ENCODE assay signal across 8 cellular contexts in the genomic region with DNA sequence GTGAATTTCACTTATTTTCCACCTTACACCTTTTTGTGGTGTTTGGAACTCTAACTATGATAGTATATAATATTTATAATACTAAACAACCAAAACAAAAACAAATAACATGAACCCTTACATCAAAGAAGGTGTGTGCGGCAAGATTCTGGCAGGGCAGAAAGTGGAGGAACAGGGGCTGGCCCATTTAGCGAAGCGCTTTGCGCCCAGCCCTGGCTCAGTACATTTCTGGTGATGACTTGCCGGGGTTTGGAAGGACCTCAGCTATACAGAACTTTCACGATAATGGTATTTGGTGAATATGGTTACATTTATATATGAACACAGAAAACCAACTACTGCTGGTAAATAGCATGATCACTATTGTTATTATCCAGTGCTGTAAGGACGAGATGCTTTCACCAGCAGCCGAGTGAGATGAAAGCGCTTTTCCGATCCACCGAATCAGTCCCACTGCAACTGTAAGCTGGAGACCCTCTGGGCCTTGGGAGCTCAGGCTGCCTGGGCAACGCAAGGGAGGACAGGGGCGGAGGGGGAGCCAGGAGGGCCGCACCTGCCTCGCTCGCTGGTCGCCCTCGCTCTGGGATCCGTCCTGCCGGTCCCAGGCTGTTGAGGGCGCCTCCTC.
DNase-seq lines count a peak whose midpoint lies in the region; ATAC-seq, FAIRE-seq and TF ChIP-seq lines count a peak whose summit lies in the region.

No MANE protein-coding gene starts in this region.

- peak overlapping the region; percentile 68 for H3K4me3 Mint-ChIP-seq in T-helper 2 cell treated with Interferon-gamma antibody and Interleukin-4, amounts not matched to agents 5 μg/mL and 100 μg/mL, for 36 hours
- H3K4me3 Mint-ChIP-seq in T-helper 17 cell, result peak overlapping the region; percentile 91

- ATAC-seq in T-helper 17 cell (peak; percentile 6), GM18861 (IDR thresholded peaks at IDR 0.05; ENCODE audit: unreplicated experiment) (no peak)

- H3K36me3 Mint-ChIP-seq in T-helper 2 cell treated with Interferon-gamma antibody and Interleukin-4, amounts not matched to agents 5 μg/mL and 100 μg/mL, for 36 hours (ENCODE audit: low read depth), result peaks cover 34% of the 10 kb centered on the region
- H3K36me3 Mint-ChIP-seq in T-helper 17 cell (ENCODE audit: low read depth), result peaks cover 2% of the 10 kb centered on the region

- H3K27ac Mint-ChIP-seq in T-helper 2 cell treated with Interferon-gamma antibody and Interleukin-4, amounts not matched to agents 5 μg/mL and 100 μg/mL, for 36 hours, result peak overlapping the region; percentile 50
- peak overlapping the region; percentile 97 for H3K27ac Mint-ChIP-seq in T-helper 17 cell

- H3K27ac ChIP-seq in skeletal muscle tissue (ENCODE audit: low read depth, low read length), result peak overlapping the region; percentile 79

- no peaks in the 10 kb centered on the region for H3K27me3 Mint-ChIP-seq in T-helper 2 cell treated with Interferon-gamma antibody and Interleukin-4, amounts not matched to agents 5 μg/mL and 100 μg/mL, for 36 hours (ENCODE audit: low read depth)
- H3K27me3 Mint-ChIP-seq in T-helper 17 cell, result no peaks in the 10 kb centered on the region

- H3K4me1 Mint-ChIP-seq in T-helper 2 cell treated with Interferon-gamma antibody and Interleukin-4, amounts not matched to agents 5 μg/mL and 100 μg/mL, for 36 hours (ENCODE audit: low read depth), result peaks cover 51% of the 10 kb centered on the region
- H3K4me1 Mint-ChIP-seq in T-helper 17 cell, result peaks cover 46% of the 10 kb centered on the region

- peak overlapping the region; percentile 85 to 93 (median 88) for H3K9ac ChIP-seq in skeletal muscle tissue (ENCODE audit: low read depth in 1 of 3, low read length in 3 of 3)

- TF ChIP-seq CTCF in fibroblast of pulmonary artery (IDR thresholded peaks at IDR 0.05; ENCODE audit: low read length, missing control alignments), result no peak

- H3K9me3 ChIP-seq in T-helper 17 cell (ENCODE audit: control insufficient read depth, low read length, poor library complexity, severe bottlenecking), result no peaks in the 10 kb centered on the region
- H3K9me3 ChIP-seq in skeletal muscle tissue (ENCODE audit: control insufficient read depth in 3 of 3, low read length in 3 of 3), result no peaks in the 10 kb centered on the region

- H3K9me3 Mint-ChIP-seq in T-helper 2 cell treated with Interferon-gamma antibody and Interleukin-4, amounts not matched to agents 5 μg/mL and 100 μg/mL, for 36 hours, result no peaks in the 10 kb centered on the region

- H3K4me1 ChIP-seq in skeletal muscle tissue (ENCODE audit: control insufficient read depth in 3 of 3, insufficient read depth in 3 of 3, low read length in 3 of 3), result peaks cover 5 to 12% (median 9%) of the 10 kb centered on the region in 3 donors

- no peak for DNase-seq in T-helper 2 cell treated with Interferon-gamma antibody and Interleukin-4, amounts not matched to agents 5 μg/mL and 100 μg/mL, for 36 hours (ENCODE audit: low spot score)
- no peak for DNase-seq in T-helper 2 cell
- no peak for DNase-seq in T-helper 17 cell
- no peak for DNase-seq in fibroblast of pulmonary artery (ENCODE audit: low read depth)
- DNase-seq in HTR-8/SVneo (ENCODE audit: insufficient read length, low spot score), result no peak
- no peak for DNase-seq in amniotic stem cell (lab: John Stamatoyannopoulos, UW)

- peaks cover 0 to 5% (median 0%) of the 10 kb centered on the region in 3 donors for H3K27me3 ChIP-seq in skeletal muscle tissue (ENCODE audit: control insufficient read depth in 3 of 3, insufficient read depth in 3 of 3, low read length in 3 of 3)

- FAIRE-seq in HTR-8/SVneo (lab: Jason Lieb, UNC), result no peak

- peak overlapping the region; percentile 69 for H3K4me3 ChIP-seq in fibroblast of pulmonary artery (replicated peaks; ENCODE audit: low read depth, low read length)
- H3K4me3 ChIP-seq in skeletal muscle tissue (ENCODE audit: low read length in 3 of 3), result peak overlapping the region; percentile 85 to 90 (median 90)

- H3K36me3 ChIP-seq in skeletal muscle tissue (ENCODE audit: control insufficient read depth in 3 of 3, insufficient read depth in 3 of 3, low read length in 3 of 3), result no peaks in the 10 kb centered on the region
